ENCODE assay signal across 20 cellular contexts in the genomic region with DNA sequence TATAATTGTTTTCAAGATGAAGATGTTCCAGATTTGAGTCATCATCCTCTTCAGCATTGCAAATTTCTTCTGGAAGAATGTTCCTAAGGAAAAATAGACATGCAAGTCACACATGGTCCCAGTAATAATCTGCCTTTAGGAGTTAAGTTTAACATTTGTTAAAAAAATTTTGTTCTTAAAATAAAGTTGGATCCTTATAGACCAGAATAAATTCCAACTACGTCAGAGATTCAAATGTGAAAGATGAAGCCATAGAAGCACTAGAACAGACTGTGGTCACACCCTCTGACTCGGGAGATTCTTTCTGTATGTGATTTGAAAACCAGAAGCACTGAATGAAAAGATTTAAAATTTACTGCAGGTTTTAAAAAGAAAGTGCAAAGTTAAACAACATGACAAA. TPM values are rescaled to one million over a fixed set of nuclear protein-coding genes. Genes with fewer than 3 reads are reported as not detected.
DNase-seq lines count a peak whose midpoint lies in the region; ATAC-seq and TF ChIP-seq lines count a peak whose summit lies in the region.
"Had no signal": no experiment of that assay in that cellular context is flagged by ENCODE, and none has a peak within 500 bp of the region (broad histone marks: within the 10 kb centered on the region; RNA-seq: fewer than 3 reads in every experiment).

No MANE protein-coding gene starts in this region.

- no peak for ATAC-seq in GM21723 (IDR thresholded peaks at IDR 0.05; ENCODE audit: unreplicated experiment)
- ATAC-seq: GM12878 had no signal

- no peak for TF ChIP-seq CTCF in fibroblast of lung (conservative IDR thresholded peaks at IDR 0.05 in 1 of 2, IDR thresholded peaks at IDR 0.05 in 1 of 2; ENCODE audit: low read depth in 1 of 2, low read length in 2 of 2)
- no peak for TF ChIP-seq CTCF in osteocyte (IDR thresholded peaks at IDR 0.05)
- no peak for TF ChIP-seq CTCF in ascending aorta (IDR thresholded peaks at IDR 0.05)

- CTCF ChIA-PET in activated naive CD4-positive, alpha-beta T cell treated with anti-CD3 and anti-CD28 coated beads, Interleukin-2, amount 10 ng/mL, durations not matched to agents 7 days and 5 days (lab: Charles Lee), result no interaction called here

- H3K9me3 ChIP-seq in adipocyte (ENCODE audit: control insufficient read depth, low read length), result no peaks in the 10 kb centered on the region
- H3K9me3 ChIP-seq in fibroblast of lung (ENCODE audit: control insufficient read depth, insufficient read depth, low read depth, low read length), result no peaks in the 10 kb centered on the region
- no peaks in the 10 kb centered on the region for H3K9me3 ChIP-seq in ascending aorta

- peak overlapping the region; percentile 39 for H3K4me3 Mint-ChIP-seq in osteocyte (ENCODE audit: unreplicated experiment)
- H3K4me3 Mint-ChIP-seq in activated naive CD4-positive, alpha-beta T cell treated with anti-CD3 and anti-CD28 coated beads, Interleukin-2, amount 10 ng/mL, durations not matched to agents 7 days and 5 days, result no peak overlapping the region
- H3K4me3 Mint-ChIP-seq: IgD-negative memory B cell had no signal

- H3K27me3 ChIP-seq in adipocyte (replicated peaks; ENCODE audit: control insufficient read depth, insufficient read depth, low read length) (no peaks in the 10 kb centered on the region), fibroblast of lung (ENCODE audit: control insufficient read depth, insufficient read depth, low read length) (no peaks in the 10 kb centered on the region), ascending aorta (no peaks in the 10 kb centered on the region)

- H3K4me2 ChIP-seq in fibroblast of lung (ENCODE audit: extremely low read depth, insufficient read depth, low read length), result no peak overlapping the region

- H3K36me3 Mint-ChIP-seq in osteocyte (ENCODE audit: unreplicated experiment), result peaks cover 21% of the 10 kb centered on the region
- H3K36me3 Mint-ChIP-seq in activated naive CD4-positive, alpha-beta T cell treated with anti-CD3 and anti-CD28 coated beads, Interleukin-2, amount 10 ng/mL, durations not matched to agents 7 days and 5 days, result no peaks in the 10 kb centered on the region

- intact Hi-C loops in ascending aorta (cut with DNase I), result no loop called here

- H3K36me3 ChIP-seq in adipocyte (ENCODE audit: control insufficient read depth, insufficient read depth, low read length, severe bottlenecking) (peaks cover 9% of the 10 kb centered on the region), fibroblast of lung (ENCODE audit: control insufficient read depth, insufficient read depth, low read length) (no peaks in the 10 kb centered on the region), ascending aorta (peaks cover 0 to 8% of the 10 kb centered on the region in 2 donors)

- H3K27ac ChIP-seq in fibroblast of lung (ENCODE audit: insufficient read depth, low read length) (no peak overlapping the region), ascending aorta (no peak overlapping the region)

- no peaks in the 10 kb centered on the region for H3K27me3 Mint-ChIP-seq in osteocyte (ENCODE audit: unreplicated experiment)
- no peaks in the 10 kb centered on the region for H3K27me3 Mint-ChIP-seq in activated naive CD4-positive, alpha-beta T cell treated with anti-CD3 and anti-CD28 coated beads, Interleukin-2, amount 10 ng/mL, durations not matched to agents 7 days and 5 days
- H3K27me3 Mint-ChIP-seq: IgD-negative memory B cell had no signal

- peak overlapping the region; percentile 20 for H3K4me3 ChIP-seq in adipocyte (ENCODE audit: low read length)
- H3K4me3 ChIP-seq in fibroblast of lung (replicated peaks in 1 of 4; ENCODE audit: control extremely low read depth in 1 of 4, insufficient read depth in 1 of 4, low read depth in 3 of 4, low read length in 4 of 4), result no peak overlapping the region
- H3K4me3 ChIP-seq in ascending aorta, result no peak overlapping the region
- H3K4me3 ChIP-seq: GM12878 had no signal

- H2AFZ ChIP-seq in fibroblast of lung (ENCODE audit: low read length), result no peak overlapping the region

- H3K79me2 ChIP-seq in fibroblast of lung (ENCODE audit: control insufficient read depth, insufficient read depth, low read length), result no peaks in the 10 kb centered on the region

- peaks cover 46% of the 10 kb centered on the region for H3K4me1 Mint-ChIP-seq in osteocyte (ENCODE audit: unreplicated experiment)
- H3K4me1 Mint-ChIP-seq in activated naive CD4-positive, alpha-beta T cell treated with anti-CD3 and anti-CD28 coated beads, Interleukin-2, amount 10 ng/mL, durations not matched to agents 7 days and 5 days, result no peaks in the 10 kb centered on the region
- H3K4me1 Mint-ChIP-seq: IgD-negative memory B cell had no signal

- peak overlapping the region; percentile 80 for H3K27ac Mint-ChIP-seq in osteocyte (ENCODE audit: unreplicated experiment)
- no peak overlapping the region for H3K27ac Mint-ChIP-seq in activated naive CD4-positive, alpha-beta T cell treated with anti-CD3 and anti-CD28 coated beads, Interleukin-2, amount 10 ng/mL, durations not matched to agents 7 days and 5 days
- H3K27ac Mint-ChIP-seq: IgD-negative memory B cell had no signal

- H4K20me1 ChIP-seq in fibroblast of lung (ENCODE audit: control insufficient read depth, extremely low read depth, insufficient read depth, low read length), result no peaks in the 10 kb centered on the region

- H3K9ac ChIP-seq in adipocyte (ENCODE audit: low read length) (peak overlapping the region; percentile 17), fibroblast of lung (ENCODE audit: insufficient read depth, low read length) (no peak overlapping the region)

- DNase-seq in EL, result peak; percentile 23
- peak; percentile 64 for DNase-seq in adipocyte (ENCODE audit: low read depth)
- peak; percentile 51 to 59 for DNase-seq in fibroblast of lung (ENCODE audit: low read depth in 2 of 2)
- DNase-seq in osteocyte (ENCODE audit: extremely low spot score, unreplicated experiment), result no peak
- DNase-seq in activated naive CD4-positive, alpha-beta T cell treated with anti-CD3 and anti-CD28 coated beads, Interleukin-2, amount 10 ng/mL, durations not matched to agents 7 days and 5 days, result no peak
- no peak for DNase-seq in ascending aorta (ENCODE audit: low spot score in 2 of 2)
- no peak for DNase-seq in RPMI8226
- DNase-seq: C1 segment of cervical spinal cord, DMS79 treated with DMSO at 0.1 percent for 48 hours, GDM1, Kasumi-1, NCI-H1105 treated with DMSO at 0.1 percent for 48 hours, NCI-H187 treated with DMSO at 0.1 percent for 48 hours, NCI-H345, NCI-H526 treated with DMSO at 0.1 percent for 48 hours, SHP77 had no signal

- no peaks in the 10 kb centered on the region for H3K9me3 Mint-ChIP-seq in osteocyte (ENCODE audit: unreplicated experiment)
- no peaks in the 10 kb centered on the region for H3K9me3 Mint-ChIP-seq in activated naive CD4-positive, alpha-beta T cell treated with anti-CD3 and anti-CD28 coated beads, Interleukin-2, amount 10 ng/mL, durations not matched to agents 7 days and 5 days
- H3K9me3 Mint-ChIP-seq: IgD-negative memory B cell had no signal

- H3K4me1 ChIP-seq in adipocyte (ENCODE audit: control insufficient read depth, insufficient read depth, low read length) (peaks cover 30% of the 10 kb centered on the region), fibroblast of lung (ENCODE audit: control insufficient read depth, extremely low read depth, insufficient read depth, low read length) (no peaks in the 10 kb centered on the region), ascending aorta (peaks cover 0 to 6% of the 10 kb centered on the region in 2 donors)

RNA-seq across cellular contexts. Expression of a gene that starts 14.1 kb away (rescaled TPM):
- total RNA-seq in fibroblast of lung, result 10.4 and 10.5 TPM in 2 replicates
- polyA plus RNA-seq in fibroblast of lung, result 4.1 and 5.5 TPM in 2 replicates
- 2.0 and 2.3 TPM in 2 replicates for polyA plus RNA-seq in fibroblast of lung (2012)
- 0.48 TPM in 1 of 2 replicates, not detected in the other for polyA minus RNA-seq in fibroblast of lung (ENCODE audit: low replicate concordance)
- 116 and 129 TPM in 2 replicates for total RNA-seq in osteocyte
- 43.5 TPM for total RNA-seq in ascending aorta
- total RNA-seq: GM12878, HT1080 had no signal
- polyA plus RNA-seq: IgD-negative memory B cell had no signal

RNA-seq across cellular contexts. Expression of a gene that starts 39.4 kb away (rescaled TPM):
- total RNA-seq in fibroblast of lung (6.8 and 10.0 TPM in 2 replicates), osteocyte (53.3 and 56.0 TPM in 2 replicates), ascending aorta (20.1 TPM)
- 2.3 and 17.2 TPM in 2 replicates for polyA plus RNA-seq in fibroblast of lung
- polyA plus RNA-seq in fibroblast of lung (2012), result 1.3 and 7.4 TPM in 2 replicates
- 4.2 and 5.2 TPM in 2 replicates for polyA minus RNA-seq in fibroblast of lung (ENCODE audit: low replicate concordance)
- polyA plus RNA-seq: IgD-negative memory B cell had no signal

Comparison
In these comparisons a context has a peak if more than half of its experiments do, and no peak if none do; other contexts are left out.
1. DNase-seq: peak in EL (single experiment), adipocyte (single experiment) and fibroblast of lung (2 of 2); none in osteocyte (single experiment), activated naive CD4-positive, alpha-beta T cell treated with anti-CD3 and anti-CD28 coated beads, Interleukin-2, amount 10 ng/mL, durations not matched to agents 7 days and 5 days (single experiment), ascending aorta (0 of 2) and RPMI8226 (single experiment).